8 cellular contexts compared by ENCODE assay signal in the genomic region with DNA sequence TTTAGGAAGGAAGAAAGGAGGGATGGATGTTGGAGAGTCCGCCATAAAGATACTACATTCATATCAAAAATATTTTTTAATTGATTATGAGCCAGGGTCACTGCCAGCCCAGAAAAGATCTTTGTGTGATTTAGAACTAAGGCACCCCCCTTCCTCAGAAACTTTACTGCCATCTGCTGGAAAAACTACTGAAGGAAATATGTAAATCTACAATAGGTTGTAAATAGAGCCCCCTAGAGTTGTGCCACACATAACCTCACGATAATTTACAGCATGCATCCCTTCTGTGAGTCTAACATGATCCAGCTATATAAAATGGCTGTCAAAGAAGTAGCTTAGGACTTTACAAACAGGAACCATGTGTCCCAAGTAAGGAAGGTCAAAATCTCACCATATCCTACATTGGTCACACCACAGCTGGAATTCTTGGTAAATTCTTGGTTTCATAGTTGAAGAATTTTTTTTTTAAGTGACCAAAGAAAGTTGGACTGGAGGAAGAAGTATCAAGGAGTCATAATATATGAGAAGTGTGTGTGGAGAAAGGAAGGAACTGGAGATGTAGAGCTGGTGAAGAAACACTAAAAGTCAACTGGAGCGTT.
DNase-seq lines count a peak whose midpoint lies in the region; ATAC-seq, FAIRE-seq and TF ChIP-seq lines count a peak whose summit lies in the region.

No MANE protein-coding gene starts in this region.

- peak; percentile 28 for FAIRE-seq in HTR-8/SVneo (lab: Jason Lieb, UNC)

- no peak overlapping the region for H3K4me3 ChIP-seq in AG10803 (ENCODE audit: low read length)
- H3K4me3 ChIP-seq in kidney epithelial cell (ENCODE audit: low read depth, low read length): no peak overlapping the region

- DNase-seq in AG10803 (ENCODE audit: low read depth) (peak; percentile 57), HTR-8/SVneo (ENCODE audit: insufficient read length, low spot score) (peak; percentile 44), SW480 (ENCODE audit: low spot score) (peak; percentile 57), kidney epithelial cell (ENCODE audit: low read depth) (no peak), NCI-H1436 treated with DMSO at 0.1 percent for 48 hours (lab: John Stamatoyannopoulos, UW) (no peak), CD1c-positive myeloid dendritic cell (ENCODE audit: extremely low spot score) (no peak)

- TF ChIP-seq CTCF in AG10803 (conservative IDR thresholded peaks at IDR 0.05; ENCODE audit: low read length): peak; percentile 71
- peak; percentile 26 for TF ChIP-seq CTCF in kidney epithelial cell (IDR thresholded peaks at IDR 0.05; ENCODE audit: insufficient read depth, low read length, poor library complexity, severe bottlenecking)

- no peaks in the 10 kb centered on the region for H3K27me3 ChIP-seq in kidney epithelial cell (ENCODE audit: control insufficient read depth, insufficient read depth, low read length)

- no peaks in the 10 kb centered on the region for H3K36me3 ChIP-seq in kidney epithelial cell (ENCODE audit: control insufficient read depth, insufficient read depth, low read length)

- ATAC-seq in HG03139 (IDR thresholded peaks at IDR 0.05; ENCODE audit: unreplicated experiment) (no peak), HG02623 (IDR thresholded peaks at IDR 0.05; ENCODE audit: unreplicated experiment) (no peak)

Comparison
In these comparisons a context has a peak if more than half of its experiments do, and no peak if none do; other contexts are left out.
1. DNase-seq: peak in AG10803 (single experiment), HTR-8/SVneo (single experiment) and SW480 (single experiment); none in kidney epithelial cell (single experiment), NCI-H1436 treated with DMSO at 0.1 percent for 48 hours (single experiment) and CD1c-positive myeloid dendritic cell (single experiment).